In the genomic region with DNA sequence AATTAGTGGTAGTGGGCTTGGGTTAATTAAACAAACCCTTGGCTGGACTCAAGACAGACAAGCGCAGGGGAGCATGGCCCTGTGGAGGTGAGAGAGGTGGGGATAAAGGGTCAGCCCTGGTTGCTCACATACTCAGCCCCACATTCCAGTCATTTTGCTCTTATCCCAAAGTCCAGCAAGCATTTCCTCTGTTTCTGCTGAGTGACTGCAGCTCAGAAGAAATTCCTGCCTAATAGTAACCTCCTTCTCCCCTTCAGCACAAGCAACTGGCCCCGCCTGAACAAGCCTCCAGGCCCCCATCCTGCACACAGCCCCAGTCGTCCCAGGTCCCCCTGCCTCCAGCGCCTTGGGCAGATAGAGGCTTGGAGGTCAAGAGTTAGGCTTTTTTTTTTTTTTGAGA, we compare ENCODE assay signal across 28 cellular contexts. TPM values are rescaled to one million over a fixed set of nuclear protein-coding genes. Genes with fewer than 3 reads are reported as not detected.
DNase-seq lines count a peak whose midpoint lies in the region; ATAC-seq, FAIRE-seq and TF ChIP-seq lines count a peak whose summit lies in the region.
"Had no signal": no experiment of that assay in that cellular context is flagged by ENCODE, and none has a peak within 500 bp of the region (broad histone marks: within the 10 kb centered on the region; RNA-seq: fewer than 3 reads in every experiment).

No MANE protein-coding gene starts in this region.

- H3K79me2 ChIP-seq in trophoblast cell (ENCODE audit: control insufficient read depth, insufficient read depth, low read length, poor library complexity): peaks cover 6% of the 10 kb centered on the region

- H3K9me3 Mint-ChIP-seq in activated T-cell treated with anti-CD3 and anti-CD28 coated beads, Interleukin-2, amount 50 U/mL, for 4 hours: no peaks in the 10 kb centered on the region

- no peak overlapping the region for H3K14ac ChIP-seq in trophoblast cell (ENCODE audit: low read length)

- H4K12ac ChIP-seq in trophoblast cell (ENCODE audit: low read depth, low read length): no peak overlapping the region

- no peak for FAIRE-seq in kidney (lab: Jason Lieb, UNC)
- FAIRE-seq: D721Med, GM18507, HTR-8/SVneo had no signal

- no peaks in the 10 kb centered on the region for H3K36me3 Mint-ChIP-seq in activated T-cell treated with anti-CD3 and anti-CD28 coated beads, Interleukin-2, amount 50 U/mL, for 4 hours (ENCODE audit: insufficient read depth)

- H3K27me3 ChIP-seq in trophoblast cell (ENCODE audit: insufficient read depth, low read length) (no peaks in the 10 kb centered on the region), Peyer's patch (no peaks in the 10 kb centered on the region)
- H3K27me3 ChIP-seq: BE2C, MG63, SJSA1 had no signal

- peaks cover 36% of the 10 kb centered on the region for H3K79me1 ChIP-seq in trophoblast cell (ENCODE audit: low read length)

- no peak for DNase-seq in activated T-cell treated with anti-CD3 and anti-CD28 coated beads, Interleukin-2, amount 50 U/mL, for 4 hours
- DNase-seq in activated T-cell treated with anti-CD3 and anti-CD28 coated beads, Interleukin-2, amount 50 U/mL, for 48 hours: no peak
- DNase-seq in NCI-H226: peak; percentile 57
- DNase-seq in kidney: peak; percentile 39
- DNase-seq in trophoblast cell: peak in 1 of 2 donors; percentile 77
- DNase-seq in NCI-H1694 treated with DMSO at 0.1 percent for 48 hours (lab: John Stamatoyannopoulos, UW): no peak
- no peak for DNase-seq in Peyer's patch
- DNase-seq: BE2C; H7; KG1; MG63; NCI-H1105 treated with DMSO at 0.1 percent for 48 hours; NCI-H146; NCI-H2029; NCI-H446 treated with DMSO at 0.1 percent for 48 hours; NCI-H526; NCI-H82; NK-92 treated with Interleukin-12 subunit alpha and Interleukin-12 subunit beta, amount 100 ng/mL, for 24 hours; PC-3 had no signal

- H3K4me1 ChIP-seq in kidney (ENCODE audit: control insufficient read depth in 1 of 2, insufficient read depth in 1 of 2, low read depth in 1 of 2, low read length in 2 of 2): peaks cover 0 to 4% of the 10 kb centered on the region in 2 donors
- H3K4me1 ChIP-seq in trophoblast cell (ENCODE audit: control insufficient read depth in 1 of 2, insufficient read depth in 2 of 2, low read length in 2 of 2): peaks cover 24 to 36% of the 10 kb centered on the region in 2 experiments
- H3K4me1 ChIP-seq in Peyer's patch: peaks cover 0 to 14% (median 5%) of the 10 kb centered on the region in 4 donors

- no peak for ATAC-seq in activated T-cell treated with anti-CD3 and anti-CD28 coated beads, Interleukin-2, amount 50 U/mL, for 4 hours
- no peak for ATAC-seq in HG02623 (IDR thresholded peaks at IDR 0.05; ENCODE audit: unreplicated experiment)
- ATAC-seq: PC-3, Right ventricle myocardium inferior had no signal

- H3K4me3 Mint-ChIP-seq in activated T-cell treated with anti-CD3 and anti-CD28 coated beads, Interleukin-2, amount 50 U/mL, for 4 hours: peak overlapping the region; percentile 11

- no peak overlapping the region for H3K9ac ChIP-seq in kidney (ENCODE audit: low read length in 2 of 2)
- no peak overlapping the region for H3K9ac ChIP-seq in trophoblast cell (ENCODE audit: low read length)

- intact Hi-C loops in kidney (cut with DNase I): no loop called here

- no peaks in the 10 kb centered on the region for H3K9me3 ChIP-seq in kidney (ENCODE audit: control insufficient read depth in 1 of 2, low read length in 2 of 2)
- H3K9me3 ChIP-seq in trophoblast cell (ENCODE audit: insufficient read depth, low read depth, low read length): no peaks in the 10 kb centered on the region
- H3K9me3 ChIP-seq in Peyer's patch: no peaks in the 10 kb centered on the region
- H3K9me3 ChIP-seq: BE2C, MG63, SJSA1 had no signal

- no peak overlapping the region for H4K91ac ChIP-seq in trophoblast cell (ENCODE audit: low read depth, low read length)

- peaks cover 3% of the 10 kb centered on the region for H3K27me3 Mint-ChIP-seq in activated T-cell treated with anti-CD3 and anti-CD28 coated beads, Interleukin-2, amount 50 U/mL, for 4 hours (ENCODE audit: low read depth)

- no CpG with 5 or more reads among the region's 4 CpGs for WGBS in trophoblast cell (ENCODE audit: extremely low coverage, insufficient coverage, insufficient read length)

- no peak overlapping the region for H2BK12ac ChIP-seq in trophoblast cell (ENCODE audit: low read length)

- H3K4me2 ChIP-seq in trophoblast cell (ENCODE audit: low read length): no peak overlapping the region

- H3K36me3 ChIP-seq in kidney (ENCODE audit: control insufficient read depth in 1 of 2, insufficient read depth in 2 of 2, low read length in 2 of 2): no peaks in the 10 kb centered on the region
- no peaks in the 10 kb centered on the region for H3K36me3 ChIP-seq in trophoblast cell (ENCODE audit: control insufficient read depth in 1 of 2, insufficient read depth in 2 of 2, low read length in 2 of 2)
- no peaks in the 10 kb centered on the region for H3K36me3 ChIP-seq in Peyer's patch
- H3K36me3 ChIP-seq: BE2C, MG63, SJSA1 had no signal

- no peak overlapping the region for H4K8ac ChIP-seq in trophoblast cell (ENCODE audit: low read depth, low read length)

- H3K27ac ChIP-seq in kidney (ENCODE audit: low read depth in 2 of 2, low read length in 2 of 2) (no peak overlapping the region), trophoblast cell (ENCODE audit: low read depth, low read length) (peak overlapping the region; percentile 59), Peyer's patch (no peak overlapping the region)
- H3K27ac ChIP-seq: 22Rv1, SJSA1 had no signal

- no peaks in the 10 kb centered on the region for H3K4me1 Mint-ChIP-seq in activated T-cell treated with anti-CD3 and anti-CD28 coated beads, Interleukin-2, amount 50 U/mL, for 4 hours (ENCODE audit: low read depth)

- no peak overlapping the region for H3K4me3 ChIP-seq in kidney (ENCODE audit: low read length in 2 of 2)
- no peak overlapping the region for H3K4me3 ChIP-seq in trophoblast cell (ENCODE audit: low read depth, low read length)
- H3K4me3 ChIP-seq in Peyer's patch: no peak overlapping the region
- H3K4me3 ChIP-seq: MG63, SJSA1 had no signal

- no peak overlapping the region for H2AK5ac ChIP-seq in trophoblast cell (ENCODE audit: low read length)

- TF ChIP-seq CTCF in kidney (IDR thresholded peaks at IDR 0.05; ENCODE audit: borderline replicate concordance, extremely low read depth, insufficient read depth) (no peak), Peyer's patch (IDR thresholded peaks at IDR 0.05) (no peak)

- H3K4ac ChIP-seq in trophoblast cell (ENCODE audit: low read depth, low read length): no peak overlapping the region

- H2BK5ac ChIP-seq in trophoblast cell (ENCODE audit: low read depth, low read length, poor library complexity): no peak overlapping the region

- TF ChIP-seq POLR2A in Peyer's patch (IDR thresholded peaks at IDR 0.05): no peak

- H2BK120ac ChIP-seq in trophoblast cell (ENCODE audit: insufficient read depth, low read length, poor library complexity): no peak overlapping the region

- no peak overlapping the region for H3K18ac ChIP-seq in trophoblast cell (ENCODE audit: low read length)

- no peak overlapping the region for H2AFZ ChIP-seq in trophoblast cell (ENCODE audit: insufficient read depth, low read length, poor library complexity)

- H3K23ac ChIP-seq in trophoblast cell (ENCODE audit: low read length): no peak overlapping the region

RNA-seq across cellular contexts. Expression of gene TFEB, which starts 3.6 kb away (rescaled TPM):
- 10 to 100 TPM in 2 of 3 donors, 1 to 10 TPM in 1; 7.6 to 15.4 (median 10.8) TPM for total RNA-seq in activated T-cell treated with anti-CD3 and anti-CD28 coated beads, Interleukin-2, amount 50 U/mL, for 4 hours
- total RNA-seq in kidney: 50.7 TPM
- polyA plus RNA-seq in kidney (ENCODE audit: insufficient read depth, low read depth, low replicate concordance): 51.0 TPM
- polyA plus RNA-seq in trophoblast cell (2013): 25.4 and 27.9 TPM in 2 replicates
- 10 to 100 TPM; 17.6 to 47.9 (median 22.9) TPM for total RNA-seq in Peyer's patch

RNA-seq across cellular contexts. Expression of gene PGC, which starts 8.2 kb away (rescaled TPM):
- total RNA-seq in activated T-cell treated with anti-CD3 and anti-CD28 coated beads, Interleukin-2, amount 50 U/mL, for 4 hours: under 1 TPM; 0.14 to 0.38 (median 0.24) TPM
- total RNA-seq in kidney (not detected), Peyer's patch (not detected)
- polyA plus RNA-seq in kidney (ENCODE audit: insufficient read depth, low read depth, low replicate concordance): 0.39 TPM
- polyA plus RNA-seq in trophoblast cell (2013): 14.2 and 17.6 TPM in 2 replicates
- total RNA-seq: G401, H7, PC-3, Right ventricle myocardium inferior, RPMI7951, SJSA1 had no signal

RNA-seq across cellular contexts. Expression of gene FRS3, which starts 40.7 kb away (rescaled TPM):
- 1 to 10 TPM; 4.7 to 7.4 (median 5.3) TPM for total RNA-seq in activated T-cell treated with anti-CD3 and anti-CD28 coated beads, Interleukin-2, amount 50 U/mL, for 4 hours
- total RNA-seq in kidney (7.0 TPM), Peyer's patch (1 to 10 TPM; 3.5 to 8.3 (median 6.5) TPM)
- 5.3 TPM for polyA plus RNA-seq in kidney (ENCODE audit: insufficient read depth, low read depth, low replicate concordance)
- 3.6 and 4.1 TPM in 2 replicates for polyA plus RNA-seq in trophoblast cell (2013)

RNA-seq across cellular contexts. Expression of gene PRICKLE4, which starts 41.5 kb away (rescaled TPM):
- not detected for total RNA-seq in activated T-cell treated with anti-CD3 and anti-CD28 coated beads, Interleukin-2, amount 50 U/mL, for 4 hours
- total RNA-seq in kidney (6.5 TPM), Peyer's patch (10 to 100 TPM in 3 of 4 donors, 1 to 10 TPM in 1; 3.8 to 23.4 (median 16.8) TPM)
- polyA plus RNA-seq in kidney (ENCODE audit: insufficient read depth, low read depth, low replicate concordance): 1.4 TPM
- 0.29 and 0.36 TPM in 2 replicates for polyA plus RNA-seq in trophoblast cell (2013)
- total RNA-seq: G401, H7, SJSA1 had no signal

RNA-seq across cellular contexts. Expression of gene TOMM6, which starts 48.5 kb away (rescaled TPM):
- total RNA-seq in activated T-cell treated with anti-CD3 and anti-CD28 coated beads, Interleukin-2, amount 50 U/mL, for 4 hours: 100 to 1,000 TPM; 415 to 478 (median 454) TPM
- total RNA-seq in kidney (150 TPM), Peyer's patch (10 to 100 TPM; 36.7 to 72.6 (median 62.4) TPM)
- polyA plus RNA-seq in kidney (ENCODE audit: insufficient read depth, low read depth, low replicate concordance): 479 TPM
- polyA plus RNA-seq in trophoblast cell (2013): 214 and 233 TPM in 2 replicates

Comparison
In these comparisons a context has a peak if more than half of its experiments do, and no peak if none do; other contexts are left out.
1. DNase-seq: peak in NCI-H226 (single experiment) and kidney (single experiment); none in activated T-cell treated with anti-CD3 and anti-CD28 coated beads, Interleukin-2, amount 50 U/mL, for 4 hours (single experiment), activated T-cell treated with anti-CD3 and anti-CD28 coated beads, Interleukin-2, amount 50 U/mL, for 48 hours (0 of 2), NCI-H1694 treated with DMSO at 0.1 percent for 48 hours (single experiment) and Peyer's patch (0 of 3).